22 cellular contexts compared by ENCODE assay signal in genomic region chr6:80091506-80091905, GRCh38.
"Had no signal": no experiment of that assay in that cellular context is flagged by ENCODE, and none has a peak within 500 bp of the region (broad histone marks: within the 10 kb centered on the region; RNA-seq: fewer than 3 reads in every experiment).

No MANE protein-coding gene starts in this region.

- DNase-seq: dermis blood vessel endothelial cell; dorsolateral prefrontal cortex; effector CD4-positive, alpha-beta T cell; effector memory CD4-positive, alpha-beta T cell; foreskin keratinocyte; glutamatergic neuron; head of caudate nucleus; heart right ventricle; hypothalamus; immature natural killer cell; islet precursor cell; kidney; kidney glomerular epithelial cell; left colon; left lung; left ventricle myocardium superior; lower lobe of right lung; mesenchymal stem cell; mucosa of descending colon; naive B cell had no signal

- H3K4me1 Mint-ChIP-seq: immature natural killer cell, mesothelial cell of epicardium, naive B cell had no signal

- H3K4me3 Mint-ChIP-seq: immature natural killer cell, mesothelial cell of epicardium, naive B cell had no signal

- H3K9me3 Mint-ChIP-seq: immature natural killer cell, mesothelial cell of epicardium, naive B cell had no signal

- ATAC-seq: foreskin keratinocyte, gastroesophageal sphincter, heart right ventricle, left colon, left lung, left ventricle myocardium superior, lower lobe of right lung, mucosa of descending colon had no signal

- H3K36me3 Mint-ChIP-seq: immature natural killer cell, mesothelial cell of epicardium, naive B cell had no signal

- H3K27ac Mint-ChIP-seq: immature natural killer cell, mesothelial cell of epicardium, naive B cell had no signal
